ENCODE assay signal across 1 cellular context in the genomic region with DNA sequence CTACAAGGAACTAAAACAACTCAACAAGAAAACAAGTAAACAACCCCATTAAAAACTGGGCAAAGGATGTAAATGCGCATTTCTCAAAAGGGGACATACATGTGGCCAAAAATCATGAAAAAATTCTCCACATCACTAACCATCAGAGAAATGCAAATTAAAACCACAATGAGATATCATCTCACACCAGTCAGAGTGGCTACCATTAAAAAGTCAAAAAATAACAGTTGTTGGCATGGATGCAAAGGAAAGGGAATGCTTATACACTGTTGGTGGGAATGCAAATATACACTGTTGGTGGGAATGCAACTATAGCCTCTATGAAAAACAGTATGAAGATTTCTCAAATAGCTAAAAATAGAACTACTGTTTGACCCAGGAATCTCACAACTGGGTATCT.
A peak's percentile ranks its signal among the peaks of the same experiment; 100 is the strongest.
TF ChIP-seq lines count a peak whose summit lies in the region.

No MANE protein-coding gene starts in this region.

TF ChIP-seq in GM12878, 131 proteins besides CTCF, POLR2A, EP300 and RAD21 (continued from another document):
- TF ChIP-seq E2F4 (IDR thresholded peaks at IDR 0.05; ENCODE audit: low read depth, low read length) (no peak), GABPA (IDR thresholded peaks at IDR 0.05; ENCODE audit: low read depth) (no peak), DPF2 (IDR thresholded peaks at IDR 0.05) (0 out of 2 replicates have a peak, but pooled peaks have one; percentile 34), NFXL1 (IDR thresholded peaks at IDR 0.05; ENCODE audit: borderline replicate concordance) (no peak), RUNX3 (IDR thresholded peaks at IDR 0.05; ENCODE audit: low read length) (peak; percentile 73), ATF7 (IDR thresholded peaks at IDR 0.05; ENCODE audit: low read depth) (peak; percentile 30; the same call in 1 of the 2 replicates), NR2C1 (IDR thresholded peaks at IDR 0.05) (no peak), POLR2AphosphoS2 (IDR thresholded peaks at IDR 0.05; ENCODE audit: low read depth, low read length) (no peak), IKZF1 (conservative IDR thresholded peaks at IDR 0.05) (peak; percentile 29; the same call in 1 of the 2 replicates), KLF5 (IDR thresholded peaks at IDR 0.05; ENCODE audit: partially characterized antibody) (no peak), CUX1 (IDR thresholded peaks at IDR 0.05; ENCODE audit: insufficient replicate concordance, low read depth, low read length) (no peak)
- TF ChIP-seq, protein P1, sequence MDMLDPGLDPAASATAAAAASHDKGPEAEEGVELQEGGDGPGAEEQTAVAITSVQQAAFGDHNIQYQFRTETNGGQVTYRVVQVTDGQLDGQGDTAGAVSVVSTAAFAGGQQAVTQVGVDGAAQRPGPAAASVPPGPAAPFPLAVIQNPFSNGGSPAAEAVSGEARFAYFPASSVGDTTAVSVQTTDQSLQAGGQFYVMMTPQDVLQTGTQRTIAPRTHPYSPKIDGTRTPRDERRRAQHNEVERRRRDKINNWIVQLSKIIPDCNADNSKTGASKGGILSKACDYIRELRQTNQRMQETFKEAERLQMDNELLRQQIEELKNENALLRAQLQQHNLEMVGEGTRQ (IDR thresholded peaks at IDR 0.05; ENCODE audit: borderline replicate concordance, low read depth, low read length) = no peak
- TF ChIP-seq, protein P2, sequence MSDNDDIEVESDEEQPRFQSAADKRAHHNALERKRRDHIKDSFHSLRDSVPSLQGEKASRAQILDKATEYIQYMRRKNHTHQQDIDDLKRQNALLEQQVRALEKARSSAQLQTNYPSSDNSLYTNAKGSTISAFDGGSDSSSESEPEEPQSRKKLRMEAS (IDR thresholded peaks at IDR 0.05; ENCODE audit: low read depth, low read length) = no peak
- TF ChIP-seq, protein P3, sequence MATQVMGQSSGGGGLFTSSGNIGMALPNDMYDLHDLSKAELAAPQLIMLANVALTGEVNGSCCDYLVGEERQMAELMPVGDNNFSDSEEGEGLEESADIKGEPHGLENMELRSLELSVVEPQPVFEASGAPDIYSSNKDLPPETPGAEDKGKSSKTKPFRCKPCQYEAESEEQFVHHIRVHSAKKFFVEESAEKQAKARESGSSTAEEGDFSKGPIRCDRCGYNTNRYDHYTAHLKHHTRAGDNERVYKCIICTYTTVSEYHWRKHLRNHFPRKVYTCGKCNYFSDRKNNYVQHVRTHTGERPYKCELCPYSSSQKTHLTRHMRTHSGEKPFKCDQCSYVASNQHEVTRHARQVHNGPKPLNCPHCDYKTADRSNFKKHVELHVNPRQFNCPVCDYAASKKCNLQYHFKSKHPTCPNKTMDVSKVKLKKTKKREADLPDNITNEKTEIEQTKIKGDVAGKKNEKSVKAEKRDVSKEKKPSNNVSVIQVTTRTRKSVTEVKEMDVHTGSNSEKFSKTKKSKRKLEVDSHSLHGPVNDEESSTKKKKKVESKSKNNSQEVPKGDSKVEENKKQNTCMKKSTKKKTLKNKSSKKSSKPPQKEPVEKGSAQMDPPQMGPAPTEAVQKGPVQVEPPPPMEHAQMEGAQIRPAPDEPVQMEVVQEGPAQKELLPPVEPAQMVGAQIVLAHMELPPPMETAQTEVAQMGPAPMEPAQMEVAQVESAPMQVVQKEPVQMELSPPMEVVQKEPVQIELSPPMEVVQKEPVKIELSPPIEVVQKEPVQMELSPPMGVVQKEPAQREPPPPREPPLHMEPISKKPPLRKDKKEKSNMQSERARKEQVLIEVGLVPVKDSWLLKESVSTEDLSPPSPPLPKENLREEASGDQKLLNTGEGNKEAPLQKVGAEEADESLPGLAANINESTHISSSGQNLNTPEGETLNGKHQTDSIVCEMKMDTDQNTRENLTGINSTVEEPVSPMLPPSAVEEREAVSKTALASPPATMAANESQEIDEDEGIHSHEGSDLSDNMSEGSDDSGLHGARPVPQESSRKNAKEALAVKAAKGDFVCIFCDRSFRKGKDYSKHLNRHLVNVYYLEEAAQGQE (IDR thresholded peaks at IDR 0.05; ENCODE audit: low read depth, low read length) = no peak
TF ChIP-seq in GM12878: peak in this region for 10.
